ENCODE assay signal across 14 cellular contexts in the genomic region with DNA sequence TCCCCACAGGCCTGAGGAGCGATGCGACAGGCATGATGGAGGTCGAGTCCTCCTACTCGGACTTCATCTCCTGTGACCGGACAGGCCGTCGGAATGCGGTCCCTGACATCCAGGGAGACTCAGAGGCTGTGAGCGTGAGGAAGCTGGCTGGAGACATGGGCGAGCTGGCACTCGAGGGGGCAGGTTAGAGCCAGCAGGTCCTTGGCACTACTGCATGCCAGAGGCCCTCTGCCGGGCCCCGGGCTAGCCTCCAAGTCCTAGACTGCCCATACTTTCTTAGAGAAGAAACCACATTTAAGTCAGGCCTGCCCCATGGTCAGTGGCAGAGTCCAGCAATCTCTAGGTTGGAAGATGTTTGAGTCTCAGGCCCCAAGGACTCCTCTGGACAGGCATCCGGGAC. TPM values are rescaled to one million over a fixed set of nuclear protein-coding genes. Genes with fewer than 3 reads are reported as not detected.
DNase-seq lines count a peak whose midpoint lies in the region; ATAC-seq, FAIRE-seq and TF ChIP-seq lines count a peak whose summit lies in the region.
"Had no signal": no experiment of that assay in that cellular context is flagged by ENCODE, and none has a peak within 500 bp of the region (broad histone marks: within the 10 kb centered on the region; RNA-seq: fewer than 3 reads in every experiment).

No MANE protein-coding gene starts in this region.

- H4K20me1 ChIP-seq in astrocyte (ENCODE audit: insufficient read depth, low read length) = peaks cover 7% of the 10 kb centered on the region

- H3K9me3 Mint-ChIP-seq in IgD-negative memory B cell = no peaks in the 10 kb centered on the region
- H3K9me3 Mint-ChIP-seq in astrocyte (ENCODE audit: unreplicated experiment) = no peaks in the 10 kb centered on the region
- H3K9me3 Mint-ChIP-seq in stimulated activated naive CD8-positive, alpha-beta T cell treated with anti-CD3 and anti-CD28 coated beads, Interleukin-15, amount 100 ng/mL, for 72 hours = no peaks in the 10 kb centered on the region

- DNase-seq in astrocyte (ENCODE audit: low read depth) (no peak), lower lobe of right lung (peak; percentile 39), D341Med (ENCODE audit: low spot score) (no peak)
- DNase-seq in stimulated activated naive CD8-positive, alpha-beta T cell treated with anti-CD3 and anti-CD28 coated beads, Interleukin-15, amount 100 ng/mL, for 72 hours = no peak
- DNase-seq: left colon, NCI-H2227 treated with DMSO at 0.1 percent for 48 hours, retina had no signal

- no peak for FAIRE-seq in astrocyte (lab: Jason Lieb, UNC)
- FAIRE-seq: colon, D721Med, RCC 7860 had no signal

- H3K9me3 ChIP-seq in astrocyte (ENCODE audit: insufficient read depth, low read depth, low read length) (no peaks in the 10 kb centered on the region), lower lobe of right lung (no peaks in the 10 kb centered on the region)

- peaks cover 11% of the 10 kb centered on the region for H3K36me3 Mint-ChIP-seq in IgD-negative memory B cell
- peaks cover 11% of the 10 kb centered on the region for H3K36me3 Mint-ChIP-seq in astrocyte (ENCODE audit: low read depth, unreplicated experiment)

- no peak for ATAC-seq in lower lobe of right lung
- ATAC-seq in stimulated activated naive CD8-positive, alpha-beta T cell treated with anti-CD3 and anti-CD28 coated beads, Interleukin-15, amount 100 ng/mL, for 72 hours = no peak
- no peak for ATAC-seq in HG03139 (IDR thresholded peaks at IDR 0.05; ENCODE audit: unreplicated experiment)
- ATAC-seq in HG02970 (IDR thresholded peaks at IDR 0.05; ENCODE audit: low FRiP score, unreplicated experiment) = no peak
- ATAC-seq in HG03196 (IDR thresholded peaks at IDR 0.05; ENCODE audit: unreplicated experiment) = no peak
- ATAC-seq: left colon had no signal

- H3K27ac Mint-ChIP-seq in IgD-negative memory B cell (peak overlapping the region in 2 of 3 donors; percentile 81 to 95), astrocyte (ENCODE audit: unreplicated experiment) (peak overlapping the region; percentile 41)
- H3K27ac Mint-ChIP-seq in stimulated activated naive CD8-positive, alpha-beta T cell treated with anti-CD3 and anti-CD28 coated beads, Interleukin-15, amount 100 ng/mL, for 72 hours = peak overlapping the region; percentile 98

- H3K79me2 ChIP-seq in astrocyte (ENCODE audit: insufficient read depth, low read length) = no peaks in the 10 kb centered on the region

- no peaks in the 10 kb centered on the region for H3K36me3 ChIP-seq in astrocyte (ENCODE audit: insufficient read depth, low read length)
- H3K36me3 ChIP-seq in lower lobe of right lung = peaks cover 64% of the 10 kb centered on the region

- intact Hi-C loops in lower lobe of right lung (cut with DNase I) = loop anchor here (10.0 kb wide), 1 partner anchor 230 kb away; no protein-coding TSS in a partner anchor

- H3K4me1 ChIP-seq in astrocyte (ENCODE audit: insufficient read depth, low read length) (peaks cover 9% of the 10 kb centered on the region), lower lobe of right lung (peaks cover 47% of the 10 kb centered on the region)

- no peak overlapping the region for H3K4me3 ChIP-seq in astrocyte (ENCODE audit: insufficient read depth, low read depth, low read length)
- H3K4me3 ChIP-seq in lower lobe of right lung = no peak overlapping the region

- no peak overlapping the region for H3K4me2 ChIP-seq in astrocyte (ENCODE audit: low read length)

- no peak overlapping the region for H3K4me3 Mint-ChIP-seq in IgD-negative memory B cell
- H3K4me3 Mint-ChIP-seq in astrocyte (ENCODE audit: unreplicated experiment) = no peak overlapping the region
- H3K4me3 Mint-ChIP-seq in stimulated activated naive CD8-positive, alpha-beta T cell treated with anti-CD3 and anti-CD28 coated beads, Interleukin-15, amount 100 ng/mL, for 72 hours = no peak overlapping the region

- H3K4me1 Mint-ChIP-seq in IgD-negative memory B cell (peaks cover 23 to 41% (median 37%) of the 10 kb centered on the region in 3 donors), astrocyte (ENCODE audit: low read depth, unreplicated experiment) (peaks cover 16% of the 10 kb centered on the region)
- H3K4me1 Mint-ChIP-seq in stimulated activated naive CD8-positive, alpha-beta T cell treated with anti-CD3 and anti-CD28 coated beads, Interleukin-15, amount 100 ng/mL, for 72 hours = peaks cover 77% of the 10 kb centered on the region

- TF ChIP-seq CTCF in astrocyte (IDR thresholded peaks at IDR 0.05; ENCODE audit: insufficient read depth, low read depth, low read length) (no peak), lower lobe of right lung (IDR thresholded peaks at IDR 0.05) (no peak)

- no peak overlapping the region for H3K9ac ChIP-seq in astrocyte (ENCODE audit: low read length)

- no peaks in the 10 kb centered on the region for H3K27me3 ChIP-seq in astrocyte (ENCODE audit: insufficient read depth, low read length)
- H3K27me3 ChIP-seq in lower lobe of right lung (ENCODE audit: low read depth) = no peaks in the 10 kb centered on the region

- H3K27ac ChIP-seq in astrocyte (ENCODE audit: low read depth, low read length) (no peak overlapping the region), lower lobe of right lung (peak overlapping the region; percentile 65)

- H2AFZ ChIP-seq in astrocyte (ENCODE audit: low read depth, low read length) = no peak overlapping the region

- H3K27me3 Mint-ChIP-seq in IgD-negative memory B cell (no peaks in the 10 kb centered on the region), astrocyte (ENCODE audit: low read depth, unreplicated experiment) (no peaks in the 10 kb centered on the region)
- H3K27me3 Mint-ChIP-seq in stimulated activated naive CD8-positive, alpha-beta T cell treated with anti-CD3 and anti-CD28 coated beads, Interleukin-15, amount 100 ng/mL, for 72 hours = no peaks in the 10 kb centered on the region

RNA-seq across cellular contexts. Expression of a gene that starts 32.1 kb away (rescaled TPM):
- polyA plus RNA-seq in IgD-negative memory B cell = 63.3 TPM
- 27.8 and 30.1 TPM in 2 replicates for total RNA-seq in astrocyte
- 61.6 TPM for total RNA-seq in lower lobe of right lung

RNA-seq across cellular contexts. Expression of a gene that starts 37.0 kb away (rescaled TPM):
- polyA plus RNA-seq in IgD-negative memory B cell = 10.5 TPM
- total RNA-seq in astrocyte (67.5 and 68.5 TPM in 2 replicates), lower lobe of right lung (7.7 TPM)

Comparison
In these comparisons a context has a peak if more than half of its experiments do, and no peak if none do; other contexts are left out.
1. H3K27ac Mint-ChIP-seq: peak in every context shown above with its lines; median percentile 98 in stimulated activated naive CD8-positive, alpha-beta T cell treated with anti-CD3 and anti-CD28 coated beads, Interleukin-15, amount 100 ng/mL, for 72 hours; 88 in IgD-negative memory B cell; 41 in astrocyte.